36 cellular contexts compared by ENCODE assay signal in the genomic region with DNA sequence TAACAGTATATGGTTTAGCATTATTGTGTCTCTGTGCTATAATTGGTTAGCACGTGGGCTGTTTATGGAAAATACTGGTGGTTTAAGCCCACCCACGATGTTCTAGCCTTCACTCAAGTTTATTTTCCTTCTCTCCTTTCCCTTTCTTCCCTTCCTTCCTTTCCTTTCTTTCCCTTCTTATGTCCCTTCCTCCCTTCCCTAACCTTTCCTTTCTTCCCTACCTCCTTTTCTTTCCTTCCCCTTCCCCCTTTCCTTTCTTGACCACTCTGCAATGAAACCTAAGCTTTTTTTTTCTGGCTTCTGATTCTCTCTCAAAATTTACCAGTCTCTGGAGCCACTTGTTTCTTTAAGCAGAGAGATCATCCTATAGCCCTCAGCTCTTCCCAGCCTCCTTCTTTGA.
"Had no signal": no experiment of that assay in that cellular context is flagged by ENCODE, and none has a peak within 500 bp of the region (broad histone marks: within the 10 kb centered on the region; RNA-seq: fewer than 3 reads in every experiment).

No MANE protein-coding gene starts in this region.

- H3K36me3 ChIP-seq: brain microvascular endothelial cell, MG63, Peyer's patch, SJSA1 had no signal

- ATAC-seq: activated CD4-positive, alpha-beta T cell treated with anti-CD3 and anti-CD28 coated beads for 36 hours; activated CD8-positive, alpha-beta memory T cell treated with anti-CD3 and anti-CD28 coated beads, Interleukin-2, amount 10 ng/mL, durations not matched to agents 7 days and 5 days; PC-3 had no signal

- H3K9me2 ChIP-seq: SK-N-SH had no signal

- H3K4me1 Mint-ChIP-seq: activated CD4-positive, alpha-beta T cell treated with anti-CD3 and anti-CD28 coated beads for 36 hours had no signal

- H3K9me3 Mint-ChIP-seq: activated CD4-positive, alpha-beta T cell treated with anti-CD3 and anti-CD28 coated beads, Interleukin-2, amount 10 ng/mL, durations not matched to agents 7 days and 5 days; activated naive CD4-positive, alpha-beta T cell treated with anti-CD3 and anti-CD28 coated beads for 36 hours; activated T-helper 2 cell treated with anti-CD3 and anti-CD28 coated beads, Interferon-gamma antibody, Interleukin-2, Interleukin-4, amounts not matched to agents 10 μg/mL and 5 μg/mL and 100 μg/mL, durations not matched to agents 14 hours and 24 hours and 36 hours; T-helper 1 cell treated with Interleukin-12 subunit alpha and Interleukin-12 subunit beta and Interleukin-4 antibody, amounts not matched to agents 30 μg/mL and 1 μg/mL, for 36 hours; T-helper 2 cell treated with Interferon-gamma antibody and Interleukin-4, amounts not matched to agents 5 μg/mL and 100 μg/mL, for 36 hours had no signal

- H3K27ac Mint-ChIP-seq: activated CD4-positive, alpha-beta T cell treated with anti-CD3 and anti-CD28 coated beads for 36 hours; activated CD4-positive, alpha-beta T cell treated with anti-CD3 and anti-CD28 coated beads, Interleukin-2, amount 10 ng/mL, durations not matched to agents 7 days and 5 days; activated CD8-positive, alpha-beta memory T cell treated with anti-CD3 and anti-CD28 coated beads, Interleukin-2, amount 10 ng/mL, durations not matched to agents 7 days and 5 days; activated naive CD4-positive, alpha-beta T cell treated with anti-CD3 and anti-CD28 coated beads for 36 hours; activated naive CD8-positive, alpha-beta T cell; activated T-helper 2 cell treated with anti-CD3 and anti-CD28 coated beads, Interferon-gamma antibody, Interleukin-2, Interleukin-4, amounts not matched to agents 10 μg/mL and 5 μg/mL and 100 μg/mL, durations not matched to agents 14 hours and 24 hours and 36 hours; T-helper 1 cell treated with Interleukin-12 subunit alpha and Interleukin-12 subunit beta and Interleukin-4 antibody, amounts not matched to agents 30 μg/mL and 1 μg/mL, for 36 hours; T-helper 2 cell treated with Interferon-gamma antibody and Interleukin-4, amounts not matched to agents 5 μg/mL and 100 μg/mL, for 36 hours had no signal

- DNase-seq: activated CD4-positive, alpha-beta T cell treated with anti-CD3 and anti-CD28 coated beads for 36 hours; activated CD4-positive, alpha-beta T cell treated with anti-CD3 and anti-CD28 coated beads, Interleukin-2, amount 10 ng/mL, durations not matched to agents 7 days and 5 days; activated CD4-positive, alpha-beta T cell treated with anti-CD3 and anti-CD28 coated beads, Interleukin-2, amount 50 U/mL, for 48 hours; activated CD8-positive, alpha-beta memory T cell treated with anti-CD3 and anti-CD28 coated beads for 24 hours; activated CD8-positive, alpha-beta memory T cell treated with anti-CD3 and anti-CD28 coated beads, Interleukin-2, amount 10 ng/mL, durations not matched to agents 7 days and 5 days; activated CD8-positive, alpha-beta memory T cell treated with anti-CD3 and anti-CD28 coated beads, Interleukin-2, amount 50 U/mL, for 48 hours; activated gamma-delta T cell; activated naive CD4-positive, alpha-beta T cell treated with anti-CD3 and anti-CD28 coated beads for 36 hours; activated T-cell treated with anti-CD3 and anti-CD28 coated beads, Interleukin-2, amount 50 U/mL, for 48 hours; amniotic stem cell; aorta; brain microvascular endothelial cell; central memory CD4-positive, alpha-beta T cell; Karpas-422; KBM-7; MG63; NCI-H1048; NCI-H1105 treated with DMSO at 0.1 percent for 48 hours; NCI-H1436; NCI-H1694; NCI-H1930; NCI-H2081 treated with DMSO at 0.1 percent for 48 hours; NCI-H510A; NCI-H526; NCI-H748 treated with DMSO at 0.1 percent for 48 hours; NK-92 treated with Interleukin-12 subunit alpha and Interleukin-12 subunit beta, amount 100 ng/mL, for 24 hours; PC-3; Peyer's patch; RPMI8226; SHP77 treated with DMSO at 0.1 percent for 48 hours; SK-N-SH had no signal

- H3K4me1 ChIP-seq: Peyer's patch had no signal

- H3K4me3 Mint-ChIP-seq: activated CD4-positive, alpha-beta T cell treated with anti-CD3 and anti-CD28 coated beads for 36 hours; activated CD4-positive, alpha-beta T cell treated with anti-CD3 and anti-CD28 coated beads, Interleukin-2, amount 10 ng/mL, durations not matched to agents 7 days and 5 days; activated CD8-positive, alpha-beta memory T cell treated with anti-CD3 and anti-CD28 coated beads, Interleukin-2, amount 10 ng/mL, durations not matched to agents 7 days and 5 days; activated naive CD4-positive, alpha-beta T cell treated with anti-CD3 and anti-CD28 coated beads for 36 hours; activated naive CD8-positive, alpha-beta T cell; T-helper 1 cell treated with Interleukin-12 subunit alpha and Interleukin-12 subunit beta and Interleukin-4 antibody, amounts not matched to agents 30 μg/mL and 1 μg/mL, for 36 hours; T-helper 2 cell treated with Interferon-gamma antibody and Interleukin-4, amounts not matched to agents 5 μg/mL and 100 μg/mL, for 36 hours had no signal

- H3K36me3 Mint-ChIP-seq: activated CD8-positive, alpha-beta memory T cell treated with anti-CD3 and anti-CD28 coated beads, Interleukin-2, amount 10 ng/mL, durations not matched to agents 7 days and 5 days; activated naive CD8-positive, alpha-beta T cell had no signal

- H3K27ac ChIP-seq: brain microvascular endothelial cell, Peyer's patch, SJSA1 had no signal

- H3K4me3 ChIP-seq: MG63, Peyer's patch, SJSA1 had no signal

- H3K4me2 ChIP-seq: SK-N-SH had no signal

- H3K27me3 ChIP-seq: Peyer's patch, SJSA1 had no signal
